In genomic region chr16:27785307-27785678, GRCh38 we compare ENCODE assay signal across 18 cellular contexts.
A peak's percentile ranks its signal among the peaks of the same experiment; 100 is the strongest.
DNase-seq lines count a peak whose midpoint lies in the region; ATAC-seq, FAIRE-seq and TF ChIP-seq lines count a peak whose summit lies in the region.
"Had no signal": no experiment of that assay in that cellular context is flagged by ENCODE, and none has a peak within 500 bp of the region (broad histone marks: within the 10 kb centered on the region; RNA-seq: fewer than 3 reads in every experiment).

No MANE protein-coding gene starts in this region.

- 0 out of 7 replicates have a peak, but pooled peaks cover 0 to 1% (median 0%) of the 10 kb centered on the region in 4 experiments for H3K4me1 ChIP-seq in H1 (replicated peaks in 1 of 4; ENCODE audit: control insufficient read depth in 3 of 4, insufficient read depth in 4 of 4, low read length in 3 of 4)
- H3K4me1 ChIP-seq in neural progenitor cell: peaks cover 6% of the 10 kb centered on the region
- no peaks in the 10 kb centered on the region for H3K4me1 ChIP-seq in colonic mucosa
- H3K4me1 ChIP-seq: Caco-2 had no signal

- H2AFZ ChIP-seq in H1 (ENCODE audit: low read length) (no peak overlapping the region), neural progenitor cell (replicated peaks) (no peak overlapping the region)

- H3K79me2 ChIP-seq in H1 (ENCODE audit: control insufficient read depth in 1 of 2, insufficient read depth in 2 of 2, low read length in 2 of 2) (no peaks in the 10 kb centered on the region), neural progenitor cell (ENCODE audit: low read depth) (no peaks in the 10 kb centered on the region)

- CTCF ChIA-PET in H1 (lab: Charles Lee; ENCODE audit: partially characterized antibody): interaction anchor here (0.8 to 1.6 kb wide), 4 partner anchors 73 to 279 kb away, joined by 3 to 6 read pairs (median 3); no protein-coding TSS in a partner anchor

- intact Hi-C loops in natural killer cell (cut with micrococcal nuclease): no loop called here
- intact Hi-C loops in colonic mucosa (cut with DNase I): no loop called here

- H3K9ac ChIP-seq in H1 (replicated peaks in 1 of 4; ENCODE audit: extremely low read depth in 1 of 4, low read depth in 3 of 4, low read length in 3 of 4): no peak overlapping the region
- no peak overlapping the region for H3K9ac ChIP-seq in neural progenitor cell
- H3K9ac ChIP-seq in colonic mucosa (ENCODE audit: low read depth in 2 of 2, low read length in 2 of 2): no peak overlapping the region
- H3K9ac ChIP-seq: BLaER1 had no signal

- TF ChIP-seq CTCF in natural killer cell (IDR thresholded peaks at IDR 0.05) (no peak), H1 (IDR thresholded peaks at IDR 0.05; ENCODE audit: control extremely low read depth in 1 of 3, insufficient read depth in 1 of 3, low read depth in 1 of 3, low read length in 3 of 3) (no peak), neural progenitor cell (IDR thresholded peaks at IDR 0.05) (no peak), colonic mucosa (IDR thresholded peaks at IDR 0.05) (no peak)

- H2BK20ac ChIP-seq in H1 (ENCODE audit: low read length): no peak overlapping the region

- no peak overlapping the region for H4K91ac ChIP-seq in H1 (replicated peaks; ENCODE audit: insufficient read length, low read length)

- H2BK5ac ChIP-seq in H1 (ENCODE audit: low read depth, low read length): no peak overlapping the region

- no peak overlapping the region for H3K56ac ChIP-seq in H1 (replicated peaks; ENCODE audit: insufficient read length, low read depth, low read length)

- H2BK15ac ChIP-seq in H1 (ENCODE audit: low read length): no peak overlapping the region

- H4K8ac ChIP-seq in H1 (ENCODE audit: extremely low read depth, insufficient read depth, low read length): 0 out of 2 replicates have a peak overlapping the region, but pooled peaks have one; percentile 35

- H2BK12ac ChIP-seq in H1 (ENCODE audit: low read depth, low read length): no peak overlapping the region

- H3K27ac Mint-ChIP-seq in natural killer cell treated with Interleukin-12 subunit alpha and Interleukin-12 subunit beta and Interleukin-15 and Interleukin-18, amount 100 ng/mL, for 72 hours: no peak overlapping the region
- H3K27ac Mint-ChIP-seq in natural killer cell: no peak overlapping the region
- no peak overlapping the region for H3K27ac Mint-ChIP-seq in neural progenitor cell
- H3K27ac Mint-ChIP-seq: B cell; CD4-positive, CD25-positive, alpha-beta regulatory T cell; CD8-positive, alpha-beta T cell had no signal

- no peak for ATAC-seq in natural killer cell treated with Interleukin-12 subunit alpha and Interleukin-12 subunit beta and Interleukin-15 and Interleukin-18, amount 100 ng/mL, for 72 hours
- no peak for ATAC-seq in natural killer cell
- ATAC-seq: CD8-positive, alpha-beta T cell had no signal

- H3F3A ChIP-seq in neural progenitor cell (ENCODE audit: low read depth): no peaks in the 10 kb centered on the region

- no peaks in the 10 kb centered on the region for H3K27me3 Mint-ChIP-seq in natural killer cell treated with Interleukin-12 subunit alpha and Interleukin-12 subunit beta and Interleukin-15 and Interleukin-18, amount 100 ng/mL, for 72 hours
- H3K27me3 Mint-ChIP-seq in natural killer cell (ENCODE audit: low read depth in 2 of 2): no peaks in the 10 kb centered on the region
- no peaks in the 10 kb centered on the region for H3K27me3 Mint-ChIP-seq in neural progenitor cell (ENCODE audit: insufficient read depth, low read depth)
- H3K27me3 Mint-ChIP-seq: B cell; CD4-positive, CD25-positive, alpha-beta regulatory T cell had no signal

- H3K36me3 Mint-ChIP-seq in natural killer cell treated with Interleukin-12 subunit alpha and Interleukin-12 subunit beta and Interleukin-15 and Interleukin-18, amount 100 ng/mL, for 72 hours: no peaks in the 10 kb centered on the region
- no peaks in the 10 kb centered on the region for H3K36me3 Mint-ChIP-seq in natural killer cell
- no peaks in the 10 kb centered on the region for H3K36me3 Mint-ChIP-seq in neural progenitor cell
- H3K36me3 Mint-ChIP-seq: CD4-positive, CD25-positive, alpha-beta regulatory T cell; CD8-positive, alpha-beta T cell had no signal

- H3K79me1 ChIP-seq in H1 (ENCODE audit: low read depth, low read length): no peaks in the 10 kb centered on the region

- 92% methylated on average over 7 of the region's 7 CpGs; no CpG with 5 or more reads in 1 of the 2 experiments for WGBS in H1 (ENCODE audit: extremely low coverage in 1 of 2, insufficient coverage in 1 of 2, insufficient read length in 1 of 2, insufficient replicate concordance in 2 of 2, low coverage in 1 of 2, low lambda C conversion rate in 2 of 2, missing lambda C conversion rate in 1 of 2), 2 experiments

- H3K4me3 ChIP-seq in H1 (ENCODE audit: extremely low read depth in 1 of 4, insufficient read depth in 2 of 4, low read depth in 3 of 4, low read length in 4 of 4): no peak overlapping the region
- H3K4me3 ChIP-seq in neural progenitor cell: no peak overlapping the region
- H3K4me3 ChIP-seq in colonic mucosa: no peak overlapping the region
- H3K4me3 ChIP-seq: BLaER1 had no signal

- FAIRE-seq in H1 (lab: Jason Lieb, UNC): no peak
- FAIRE-seq: G401.6, GM12892 had no signal

- H3K4me2 ChIP-seq in H1 (ENCODE audit: insufficient read depth in 1 of 2, low read depth in 2 of 2, low read length in 2 of 2) (no peak overlapping the region), neural progenitor cell (no peak overlapping the region)
- H3K4me2 ChIP-seq: BLaER1 had no signal

- TF ChIP-seq POLR2A in H1 (IDR thresholded peaks at IDR 0.05; ENCODE audit: control extremely low read depth in 1 of 2, low read depth in 2 of 2, low read length in 2 of 2): no peak

- H3K27me3 ChIP-seq in H1 (replicated peaks in 1 of 4; ENCODE audit: control insufficient read depth in 3 of 4, extremely low read depth in 1 of 4, insufficient read depth in 3 of 4, low read length in 3 of 4) (no peaks in the 10 kb centered on the region), neural progenitor cell (no peaks in the 10 kb centered on the region), colonic mucosa (no peaks in the 10 kb centered on the region)
- H3K27me3 ChIP-seq: BLaER1 had no signal

- peaks cover 0 to 9% of the 10 kb centered on the region in 2 experiments for H4K20me1 ChIP-seq in H1 (replicated peaks in 1 of 2; ENCODE audit: control insufficient read depth in 1 of 2, insufficient read depth in 2 of 2, low read length in 2 of 2)
- no peaks in the 10 kb centered on the region for H4K20me1 ChIP-seq in neural progenitor cell (ENCODE audit: low read depth)
- H4K20me1 ChIP-seq: BLaER1 had no signal

- H3K23me2 ChIP-seq in H1 (ENCODE audit: low read depth, low read length): peaks cover 13% of the 10 kb centered on the region; the same call in 1 of the 2 replicates

- peak; percentile 29 for DNase-seq in natural killer cell treated with Interleukin-12 subunit alpha and Interleukin-12 subunit beta and Interleukin-15 and Interleukin-18, amount 100 ng/mL, for 72 hours (ENCODE audit: low spot score)
- no peak for DNase-seq in natural killer cell
- DNase-seq in H1 (ENCODE audit: low read depth in 1 of 2, low spot score in 2 of 2): no peak
- no peak for DNase-seq in neural progenitor cell (ENCODE audit: low spot score)
- no peak for DNase-seq in colonic mucosa
- no peak for DNase-seq in NCI-H2171 (lab: John Stamatoyannopoulos, UW)
- DNase-seq: Caco-2; CD4-positive, CD25-positive, alpha-beta regulatory T cell; CD8-positive, alpha-beta T cell; DMS153; DND-41; GOT3; HCEC 1CT had no signal

- H3K36me3 ChIP-seq in H1 (ENCODE audit: control insufficient read depth in 2 of 4, insufficient read depth in 4 of 4, low read length in 3 of 4) (no peaks in the 10 kb centered on the region), neural progenitor cell (no peaks in the 10 kb centered on the region), colonic mucosa (no peaks in the 10 kb centered on the region)
- H3K36me3 ChIP-seq: BLaER1 had no signal

- no peaks in the 10 kb centered on the region for H3K4me1 Mint-ChIP-seq in natural killer cell treated with Interleukin-12 subunit alpha and Interleukin-12 subunit beta and Interleukin-15 and Interleukin-18, amount 100 ng/mL, for 72 hours (ENCODE audit: low read depth in 2 of 2)
- H3K4me1 Mint-ChIP-seq in natural killer cell (no peaks in the 10 kb centered on the region), neural progenitor cell (peaks cover 6% of the 10 kb centered on the region)
- H3K4me1 Mint-ChIP-seq: B cell; CD4-positive, CD25-positive, alpha-beta regulatory T cell had no signal

- H3K27ac ChIP-seq in H1 (ENCODE audit: low read depth, low read length) (no peak overlapping the region), neural progenitor cell (no peak overlapping the region), colonic mucosa (no peak overlapping the region)
- H3K27ac ChIP-seq: BLaER1, C4-2B had no signal

- TF ChIP-seq RAD21 in H1 (IDR thresholded peaks at IDR 0.05 in 1 of 2, conservative IDR thresholded peaks at IDR 0.05 in 1 of 2; ENCODE audit: low read depth in 2 of 2, low read length in 2 of 2): no peak

- POLR2A ChIA-PET in H1 (lab: Charles Lee; ENCODE audit: partially characterized antibody): no interaction called here

- H3K4ac ChIP-seq in H1 (replicated peaks; ENCODE audit: insufficient read length, low read depth, low read length): no peak overlapping the region

- no peak overlapping the region for H3K18ac ChIP-seq in H1 (ENCODE audit: extremely low read depth, low read length)

- H3K9me3 ChIP-seq in H1 (ENCODE audit: insufficient read depth in 2 of 2, low read depth in 1 of 2, low read length in 1 of 2): no peaks in the 10 kb centered on the region
- no peaks in the 10 kb centered on the region for H3K9me3 ChIP-seq in neural progenitor cell (ENCODE audit: low read depth)
- no peaks in the 10 kb centered on the region for H3K9me3 ChIP-seq in colonic mucosa
- H3K9me3 ChIP-seq: BLaER1, Caco-2 had no signal

- no peak overlapping the region for H3K23ac ChIP-seq in H1 (ENCODE audit: insufficient read length)

- no peak for TF ChIP-seq EP300 in H1 (IDR thresholded peaks at IDR 0.05; ENCODE audit: borderline replicate concordance in 1 of 2, low read depth in 2 of 2, low read length in 2 of 2)

- H3K14ac ChIP-seq in H1 (ENCODE audit: insufficient read length): no peak overlapping the region

- H2AK5ac ChIP-seq in H1 (ENCODE audit: low read depth, low read length): no peak overlapping the region

- no peak overlapping the region for H2BK120ac ChIP-seq in H1 (replicated peaks; ENCODE audit: low read depth, low read length)

- H4K5ac ChIP-seq in H1 (ENCODE audit: insufficient read length, low read depth, low read length): no peak overlapping the region

- H3K9me3 Mint-ChIP-seq in natural killer cell treated with Interleukin-12 subunit alpha and Interleukin-12 subunit beta and Interleukin-15 and Interleukin-18, amount 100 ng/mL, for 72 hours: no peaks in the 10 kb centered on the region
- H3K9me3 Mint-ChIP-seq in natural killer cell (no peaks in the 10 kb centered on the region), neural progenitor cell (no peaks in the 10 kb centered on the region)
- H3K9me3 Mint-ChIP-seq: CD4-positive, CD25-positive, alpha-beta regulatory T cell; CD8-positive, alpha-beta T cell had no signal

- H3K4me3 Mint-ChIP-seq in natural killer cell treated with Interleukin-12 subunit alpha and Interleukin-12 subunit beta and Interleukin-15 and Interleukin-18, amount 100 ng/mL, for 72 hours: no peak overlapping the region
- H3K4me3 Mint-ChIP-seq in natural killer cell (no peak overlapping the region), neural progenitor cell (peak overlapping the region; percentile 23)
- H3K4me3 Mint-ChIP-seq: B cell; CD4-positive, CD25-positive, alpha-beta regulatory T cell; CD8-positive, alpha-beta T cell had no signal
